8 cellular contexts compared by ENCODE assay signal in the genomic region with DNA sequence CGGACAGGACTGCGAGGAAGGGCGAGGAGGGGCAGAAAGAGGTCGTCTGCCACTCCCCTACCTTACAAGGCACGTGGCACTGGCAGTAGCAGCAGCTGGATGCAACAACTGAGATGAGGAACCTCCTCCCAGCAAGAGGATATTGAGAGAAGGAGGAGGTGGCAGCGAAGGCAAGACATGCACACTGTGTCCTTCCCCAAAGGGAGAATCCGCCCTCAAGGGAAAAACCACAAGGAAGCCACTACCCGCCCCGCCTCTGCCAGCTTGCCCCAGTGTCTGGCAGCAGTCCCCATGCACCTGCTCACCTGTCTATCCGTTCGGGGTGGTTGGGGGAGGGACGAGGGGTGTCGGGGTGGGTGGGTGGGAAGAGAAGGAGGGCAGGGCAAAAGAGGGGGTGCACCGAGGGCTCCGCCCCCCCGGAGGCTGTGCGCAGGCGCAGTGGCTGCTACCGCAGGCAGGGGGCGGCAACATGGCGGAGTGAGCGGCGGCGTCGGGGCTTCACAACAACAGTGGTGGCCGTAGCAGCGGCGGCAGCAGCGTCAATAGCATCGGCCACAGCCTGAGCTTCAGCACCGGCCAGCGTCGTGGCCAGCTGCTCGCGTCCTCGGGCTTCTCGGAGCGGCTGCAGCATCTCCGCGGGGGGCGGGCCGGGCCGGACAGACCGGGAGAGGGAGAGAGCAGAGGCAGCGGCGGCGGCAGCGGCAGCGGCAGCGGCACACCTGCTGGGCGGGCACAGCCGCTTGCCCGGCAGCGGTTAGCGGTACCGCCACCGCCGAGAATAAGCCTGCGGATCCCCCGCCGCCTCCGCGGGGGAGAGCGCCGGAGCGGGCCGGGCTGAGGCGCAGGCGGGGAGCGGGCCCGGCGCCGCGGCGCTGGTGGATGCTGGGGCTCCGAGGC. TPM values are rescaled to one million over a fixed set of nuclear protein-coding genes. Genes with fewer than 3 reads are reported as not detected.
DNase-seq lines count a peak whose midpoint lies in the region; ATAC-seq and TF ChIP-seq lines count a peak whose summit lies in the region.

A gene with protein sequence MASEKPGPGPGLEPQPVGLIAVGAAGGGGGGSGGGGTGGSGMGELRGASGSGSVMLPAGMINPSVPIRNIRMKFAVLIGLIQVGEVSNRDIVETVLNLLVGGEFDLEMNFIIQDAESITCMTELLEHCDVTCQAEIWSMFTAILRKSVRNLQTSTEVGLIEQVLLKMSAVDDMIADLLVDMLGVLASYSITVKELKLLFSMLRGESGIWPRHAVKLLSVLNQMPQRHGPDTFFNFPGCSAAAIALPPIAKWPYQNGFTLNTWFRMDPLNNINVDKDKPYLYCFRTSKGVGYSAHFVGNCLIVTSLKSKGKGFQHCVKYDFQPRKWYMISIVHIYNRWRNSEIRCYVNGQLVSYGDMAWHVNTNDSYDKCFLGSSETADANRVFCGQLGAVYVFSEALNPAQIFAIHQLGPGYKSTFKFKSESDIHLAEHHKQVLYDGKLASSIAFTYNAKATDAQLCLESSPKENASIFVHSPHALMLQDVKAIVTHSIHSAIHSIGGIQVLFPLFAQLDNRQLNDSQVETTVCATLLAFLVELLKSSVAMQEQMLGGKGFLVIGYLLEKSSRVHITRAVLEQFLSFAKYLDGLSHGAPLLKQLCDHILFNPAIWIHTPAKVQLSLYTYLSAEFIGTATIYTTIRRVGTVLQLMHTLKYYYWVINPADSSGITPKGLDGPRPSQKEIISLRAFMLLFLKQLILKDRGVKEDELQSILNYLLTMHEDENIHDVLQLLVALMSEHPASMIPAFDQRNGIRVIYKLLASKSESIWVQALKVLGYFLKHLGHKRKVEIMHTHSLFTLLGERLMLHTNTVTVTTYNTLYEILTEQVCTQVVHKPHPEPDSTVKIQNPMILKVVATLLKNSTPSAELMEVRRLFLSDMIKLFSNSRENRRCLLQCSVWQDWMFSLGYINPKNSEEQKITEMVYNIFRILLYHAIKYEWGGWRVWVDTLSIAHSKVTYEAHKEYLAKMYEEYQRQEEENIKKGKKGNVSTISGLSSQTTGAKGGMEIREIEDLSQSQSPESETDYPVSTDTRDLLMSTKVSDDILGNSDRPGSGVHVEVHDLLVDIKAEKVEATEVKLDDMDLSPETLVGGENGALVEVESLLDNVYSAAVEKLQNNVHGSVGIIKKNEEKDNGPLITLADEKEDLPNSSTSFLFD (N-terminal part only) (plus strand): TSS at position 436 of the 897 bp plus-strand sequence. CDS start 551 bp downstream, outside the sequence.

- H3K9me3 Mint-ChIP-seq in Caco-2 (ENCODE audit: unreplicated experiment) = no peaks in the 10 kb centered on the region
- H3K9me3 Mint-ChIP-seq in activated T-helper 1 cell treated with anti-CD3 and anti-CD28 coated beads, Interleukin-12 subunit alpha, Interleukin-12 subunit beta, Interleukin-2, Interleukin-4 antibody, amounts not matched to agents 30 ng/mL and 10 ng/mL and 1 ng/mL, durations not matched to agents 14 hours and 24 hours and 36 hours = no peaks in the 10 kb centered on the region
- H3K9me3 Mint-ChIP-seq in naive B cell = no peaks in the 10 kb centered on the region
- H3K9me3 Mint-ChIP-seq in stimulated activated memory B cell treated with anti-CD40 and anti-IgM and Interleukin-4, amounts not matched to agents 10 μg/mL and 1 μg/mL and 100 μg/mL, for 72 hours = no peaks in the 10 kb centered on the region

- ATAC-seq in GM21390 (IDR thresholded peaks at IDR 0.05; ENCODE audit: unreplicated experiment) (peak; percentile 75), naive B cell (ENCODE audit: low read depth in 2 of 2) (peak; percentile 73 to 78)
- peak; percentile 85 for ATAC-seq in stimulated activated memory B cell treated with anti-CD40 and anti-IgM and Interleukin-4, amounts not matched to agents 10 μg/mL and 1 μg/mL and 100 μg/mL, for 72 hours

- H3K4me1 Mint-ChIP-seq in Caco-2 (ENCODE audit: low read depth, unreplicated experiment) = peaks cover 8% of the 10 kb centered on the region
- H3K4me1 Mint-ChIP-seq in activated T-helper 1 cell treated with anti-CD3 and anti-CD28 coated beads, Interleukin-12 subunit alpha, Interleukin-12 subunit beta, Interleukin-2, Interleukin-4 antibody, amounts not matched to agents 30 ng/mL and 10 ng/mL and 1 ng/mL, durations not matched to agents 14 hours and 24 hours and 36 hours (ENCODE audit: low read depth) = peaks cover 18% of the 10 kb centered on the region
- H3K4me1 Mint-ChIP-seq in naive B cell = peaks cover 24 to 34% (median 28%) of the 10 kb centered on the region in 3 donors
- H3K4me1 Mint-ChIP-seq in stimulated activated memory B cell treated with anti-CD40 and anti-IgM and Interleukin-4, amounts not matched to agents 10 μg/mL and 1 μg/mL and 100 μg/mL, for 72 hours = peaks cover 14% of the 10 kb centered on the region

- peak within 1 kb of the TSS; percentile 86 for H3K4me3 Mint-ChIP-seq in Caco-2 (ENCODE audit: unreplicated experiment)
- H3K4me3 Mint-ChIP-seq in activated T-helper 1 cell treated with anti-CD3 and anti-CD28 coated beads, Interleukin-12 subunit alpha, Interleukin-12 subunit beta, Interleukin-2, Interleukin-4 antibody, amounts not matched to agents 30 ng/mL and 10 ng/mL and 1 ng/mL, durations not matched to agents 14 hours and 24 hours and 36 hours = peak within 1 kb of the TSS; percentile 90
- H3K4me3 Mint-ChIP-seq in naive B cell = peak within 1 kb of the TSS; percentile 91 to 98 (median 94)
- peak within 1 kb of the TSS; percentile 97 for H3K4me3 Mint-ChIP-seq in stimulated activated memory B cell treated with anti-CD40 and anti-IgM and Interleukin-4, amounts not matched to agents 10 μg/mL and 1 μg/mL and 100 μg/mL, for 72 hours

- peak within 1 kb of the TSS; percentile 86 for H3K4me3 ChIP-seq in Caco-2 (ENCODE audit: low read depth, low read length)
- H3K4me3 ChIP-seq in HUES64 (ENCODE audit: low read length) = peak within 1 kb of the TSS; percentile 79
- peak within 1 kb of the TSS; percentile 64 to 95 (median 82) for H3K4me3 ChIP-seq in Peyer's patch

- TF ChIP-seq POLR2A in Peyer's patch (IDR thresholded peaks at IDR 0.05) = no peak

- H3K27me3 ChIP-seq in Caco-2 (replicated peaks; ENCODE audit: control insufficient read depth, insufficient read depth, low read length) (0 out of 2 replicates have a peak, but pooled peaks cover 2% of the 10 kb centered on the region), HUES64 (ENCODE audit: insufficient read depth, low read length) (peaks cover 9% of the 10 kb centered on the region), Peyer's patch (no peaks in the 10 kb centered on the region)

- DNase-seq in Caco-2 (peak; percentile 53 to 74), Peyer's patch (peak; percentile 72 to 82 (median 76)), fibroblast of gingiva (ENCODE audit: low read depth) (peak; percentile 56), naive B cell (peak; percentile 90)
- peak; percentile 63 for DNase-seq in activated T-helper 1 cell treated with anti-CD3 and anti-CD28 coated beads, Interleukin-12 subunit alpha, Interleukin-12 subunit beta, Interleukin-2, Interleukin-4 antibody, amounts not matched to agents 30 ng/mL and 10 ng/mL and 1 ng/mL, durations not matched to agents 14 hours and 24 hours and 36 hours (ENCODE audit: low spot score)

- H3K4me1 ChIP-seq in Caco-2 (0 out of 2 replicates have a peak, but pooled peaks cover 3% of the 10 kb centered on the region), HUES64 (ENCODE audit: insufficient read depth, low read length) (peaks cover 32% of the 10 kb centered on the region), Peyer's patch (peaks cover 0 to 6% (median 0%) of the 10 kb centered on the region in 4 donors)

- H3K27ac ChIP-seq in HUES64 (ENCODE audit: low read depth, low read length) (peak within 1 kb of the TSS; percentile 90; the same call in 1 of the 2 replicates), Peyer's patch (peak within 1 kb of the TSS; percentile 33 to 85 (median 72))

- H3K27ac Mint-ChIP-seq in Caco-2 (ENCODE audit: unreplicated experiment) (no peak within 1 kb of the TSS), naive B cell (peak within 1 kb of the TSS; percentile 83 to 94 (median 88))
- peak within 1 kb of the TSS; percentile 68 for H3K27ac Mint-ChIP-seq in activated T-helper 1 cell treated with anti-CD3 and anti-CD28 coated beads, Interleukin-12 subunit alpha, Interleukin-12 subunit beta, Interleukin-2, Interleukin-4 antibody, amounts not matched to agents 30 ng/mL and 10 ng/mL and 1 ng/mL, durations not matched to agents 14 hours and 24 hours and 36 hours
- H3K27ac Mint-ChIP-seq in stimulated activated memory B cell treated with anti-CD40 and anti-IgM and Interleukin-4, amounts not matched to agents 10 μg/mL and 1 μg/mL and 100 μg/mL, for 72 hours = peak within 1 kb of the TSS; percentile 77

- peak within 1 kb of the TSS; percentile 53 for H3K9ac ChIP-seq in HUES64 (ENCODE audit: low read depth, low read length)

- H3K36me3 Mint-ChIP-seq in Caco-2 (ENCODE audit: insufficient read depth, unreplicated experiment) = no peaks in the 10 kb centered on the region
- H3K36me3 Mint-ChIP-seq in activated T-helper 1 cell treated with anti-CD3 and anti-CD28 coated beads, Interleukin-12 subunit alpha, Interleukin-12 subunit beta, Interleukin-2, Interleukin-4 antibody, amounts not matched to agents 30 ng/mL and 10 ng/mL and 1 ng/mL, durations not matched to agents 14 hours and 24 hours and 36 hours (ENCODE audit: low read depth) = no peaks in the 10 kb centered on the region
- H3K36me3 Mint-ChIP-seq in naive B cell = no peaks in the 10 kb centered on the region
- H3K36me3 Mint-ChIP-seq in stimulated activated memory B cell treated with anti-CD40 and anti-IgM and Interleukin-4, amounts not matched to agents 10 μg/mL and 1 μg/mL and 100 μg/mL, for 72 hours = no peaks in the 10 kb centered on the region

- H3K9me3 ChIP-seq in Caco-2 = no peaks in the 10 kb centered on the region
- H3K9me3 ChIP-seq in HUES64 (ENCODE audit: insufficient read depth, low read depth, low read length) = no peaks in the 10 kb centered on the region
- no peaks in the 10 kb centered on the region for H3K9me3 ChIP-seq in Peyer's patch

- no TSS peak for BruUV-seq in Caco-2 (replicated peaks; lab: Mats Ljungman, UMichigan)

- TF ChIP-seq CTCF in Caco-2 (IDR thresholded peaks at IDR 0.05; ENCODE audit: insufficient read depth in 1 of 2, low read depth in 1 of 2, low read length in 1 of 2, severe bottlenecking in 1 of 2, unreplicated experiment in 1 of 2) (peak in 1 of 2 experiments; percentile 26), Peyer's patch (IDR thresholded peaks at IDR 0.05) (peak in 3 of 6 experiments; percentile 11 to 34 (median 21))

- WGBS in HUES64 = under 1% methylated on average over 76 of the region's 76 CpGs

- no peaks in the 10 kb centered on the region for H3K36me3 ChIP-seq in Caco-2 (ENCODE audit: control insufficient read depth, insufficient read depth, low read length)
- H3K36me3 ChIP-seq in HUES64 (ENCODE audit: insufficient read depth, low read length) = no peaks in the 10 kb centered on the region
- no peaks in the 10 kb centered on the region for H3K36me3 ChIP-seq in Peyer's patch

- POLR2A ChIA-PET in Caco-2 (lab: Charles Lee) = no interaction called here

- intact Hi-C loops in Caco-2 (cut with micrococcal nuclease; ENCODE audit: unreplicated experiment) = no loop called here
- intact Hi-C loops in activated T-helper 1 cell treated with anti-CD3 and anti-CD28 coated beads, Interleukin-12 subunit alpha, Interleukin-12 subunit beta, Interleukin-2, Interleukin-4 antibody, amounts not matched to agents 30 ng/mL and 10 ng/mL and 1 ng/mL, durations not matched to agents 14 hours and 24 hours and 36 hours (cut with micrococcal nuclease) = loop anchor here (5.0 to 10.0 kb wide), 3 partner anchors 533 to 1117 kb away; a partner anchor contains a TSS

- CTCF ChIA-PET in Caco-2 (lab: Charles Lee) = interaction anchor here (0.6 kb wide), 1 partner anchor 17 kb away, joined by 4 read pairs; no protein-coding TSS in a partner anchor

- peaks cover 18% of the 10 kb centered on the region for H3K27me3 Mint-ChIP-seq in Caco-2 (ENCODE audit: insufficient read depth, unreplicated experiment)
- peaks cover 49% of the 10 kb centered on the region for H3K27me3 Mint-ChIP-seq in activated T-helper 1 cell treated with anti-CD3 and anti-CD28 coated beads, Interleukin-12 subunit alpha, Interleukin-12 subunit beta, Interleukin-2, Interleukin-4 antibody, amounts not matched to agents 30 ng/mL and 10 ng/mL and 1 ng/mL, durations not matched to agents 14 hours and 24 hours and 36 hours (ENCODE audit: insufficient read depth)
- peaks cover 16 to 20% (median 16%) of the 10 kb centered on the region in 3 donors for H3K27me3 Mint-ChIP-seq in naive B cell
- H3K27me3 Mint-ChIP-seq in stimulated activated memory B cell treated with anti-CD40 and anti-IgM and Interleukin-4, amounts not matched to agents 10 μg/mL and 1 μg/mL and 100 μg/mL, for 72 hours = peaks cover 20% of the 10 kb centered on the region

RNA-seq across cellular contexts. Expression of the gene that starts here (rescaled TPM):
- total RNA-seq in Caco-2 (2022) = 0.54 and 1.0 TPM in 2 replicates
- 10.4 TPM for polyA plus RNA-seq in HUES64 (2013, experiment 1 of 2)
- polyA plus RNA-seq in HUES64 (2013, experiment 2 of 2) = 11.7 TPM
- 10 to 100 TPM in 1 of 4 donors, 1 to 10 TPM in 3; 1.4 to 14.9 (median 4.1) TPM for total RNA-seq in Peyer's patch
- 0.15 and 0.18 TPM in 2 replicates for total RNA-seq in activated T-helper 1 cell treated with anti-CD3 and anti-CD28 coated beads, Interleukin-12 subunit alpha, Interleukin-12 subunit beta, Interleukin-2, Interleukin-4 antibody, amounts not matched to agents 30 ng/mL and 10 ng/mL and 1 ng/mL, durations not matched to agents 14 hours and 24 hours and 36 hours
- polyA plus RNA-seq in naive B cell (ENCODE audit: low read depth in 6 of 6) = 1 to 10 TPM; 1.1 to 2.3 (median 1.5) TPM

Comparison
In these comparisons a context has a peak if more than half of its experiments do, and no peak if none do; other contexts are left out.
1. Peak in every context shown above with its lines: DNase-seq, ATAC-seq, H3K4me3 ChIP-seq and H3K27ac ChIP-seq.
2. Peak in DNase-seq in activated T-helper 1 cell treated with anti-CD3 and anti-CD28 coated beads, Interleukin-12 subunit alpha, Interleukin-12 subunit beta, Interleukin-2, Interleukin-4 antibody, amounts not matched to agents 30 ng/mL and 10 ng/mL and 1 ng/mL, durations not matched to agents 14 hours and 24 hours and 36 hours; RNA of the gene not detected or under 1 TPM.